8 cellular contexts compared by ENCODE assay signal in the genomic region with DNA sequence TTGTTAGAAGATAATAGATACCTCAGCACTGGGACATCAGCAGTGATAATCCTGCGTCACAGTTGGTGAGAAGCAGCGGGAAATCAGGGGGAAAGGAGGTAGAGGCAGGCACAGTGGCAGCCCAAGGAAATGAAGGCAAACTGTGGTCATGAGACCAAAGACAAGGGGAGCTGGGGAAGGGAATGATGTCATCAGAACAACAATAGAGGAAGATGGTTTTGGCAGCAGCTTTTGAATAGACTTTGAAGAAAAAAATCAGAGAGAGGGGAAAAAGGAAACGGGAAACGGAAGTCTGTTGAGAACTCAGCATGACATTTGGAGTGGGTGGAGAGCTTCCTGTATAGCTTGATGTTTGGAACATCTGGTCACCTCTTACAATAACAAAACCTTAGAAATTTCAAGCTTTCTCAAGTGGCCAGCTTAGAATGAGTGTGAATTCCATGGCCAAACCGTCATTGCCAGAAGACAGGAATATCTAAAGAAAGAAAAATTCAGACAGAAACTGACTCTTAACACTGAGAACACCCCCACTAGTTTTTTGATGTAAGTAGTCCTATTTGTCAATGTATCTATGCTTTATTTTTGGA. TPM values are rescaled to one million over a fixed set of nuclear protein-coding genes. Genes with fewer than 3 reads are reported as not detected.
DNase-seq lines count a peak whose midpoint lies in the region; ATAC-seq and TF ChIP-seq lines count a peak whose summit lies in the region.

No MANE protein-coding gene starts in this region.

- no peak overlapping the region for H2AFZ ChIP-seq in hepatocyte

- no peaks in the 10 kb centered on the region for H4K20me1 ChIP-seq in hepatocyte (ENCODE audit: insufficient read depth, poor library complexity, severe bottlenecking)

- H3K36me3 ChIP-seq in body of pancreas (replicated peaks in 1 of 2; ENCODE audit: insufficient read depth in 1 of 2, low read depth in 2 of 2) (no peaks in the 10 kb centered on the region), mucosa of descending colon (ENCODE audit: low read depth) (no peaks in the 10 kb centered on the region), hepatocyte (replicated peaks; ENCODE audit: insufficient read depth, low read depth) (no peaks in the 10 kb centered on the region)

- TF ChIP-seq CTCF in body of pancreas (IDR thresholded peaks at IDR 0.05) = no peak
- TF ChIP-seq CTCF in mucosa of descending colon (IDR thresholded peaks at IDR 0.05) = no peak
- TF ChIP-seq CTCF in hepatocyte (IDR thresholded peaks at IDR 0.05; ENCODE audit: poor library complexity) = no peak

- DNase-seq in activated T-cell treated with anti-CD3 and anti-CD28 coated beads, Interleukin-2, amount 50 U/mL, for 1 hour = peak; percentile 50
- DNase-seq in activated T-cell treated with anti-CD3 and anti-CD28 coated beads for 4 hours (no peak), NCI-H226 (peak; percentile 26), body of pancreas (no peak), mucosa of descending colon (no peak), hepatocyte (ENCODE audit: low spot score) (no peak), middle frontal gyrus (ENCODE audit: extremely low spot score, low spot score) (no peak)

- no peaks in the 10 kb centered on the region for H3K79me2 ChIP-seq in hepatocyte

- H3K27me3 ChIP-seq in body of pancreas = no peaks in the 10 kb centered on the region
- no peaks in the 10 kb centered on the region for H3K27me3 ChIP-seq in hepatocyte

- H3K9me3 ChIP-seq in body of pancreas = no peaks in the 10 kb centered on the region
- H3K9me3 ChIP-seq in mucosa of descending colon = no peaks in the 10 kb centered on the region
- H3K9me3 ChIP-seq in hepatocyte (ENCODE audit: low read depth) = no peaks in the 10 kb centered on the region

- no peaks in the 10 kb centered on the region for H3K9me2 ChIP-seq in hepatocyte (replicated peaks; ENCODE audit: insufficient read depth)

- ATAC-seq in HG02610 (IDR thresholded peaks at IDR 0.05; ENCODE audit: unreplicated experiment) (peak; percentile 50), body of pancreas (peak; percentile 35), mucosa of descending colon (peak; percentile 22)

- H3K4me1 ChIP-seq in body of pancreas (no peaks in the 10 kb centered on the region), mucosa of descending colon (ENCODE audit: low read depth) (peaks cover 6% of the 10 kb centered on the region), hepatocyte (ENCODE audit: insufficient read depth) (no peaks in the 10 kb centered on the region)

- WGBS in body of pancreas, 2 donors = 27 to 37% methylated on average over 5 of the region's 5 CpGs
- WGBS in hepatocyte (ENCODE audit: low lambda C conversion rate, missing lambda C conversion rate) = 40% methylated on average over 5 of the region's 5 CpGs

- H3K4me2 ChIP-seq in hepatocyte = no peak overlapping the region

- TF ChIP-seq POLR2A in body of pancreas (IDR thresholded peaks at IDR 0.05) = no peak

- H3K4me3 ChIP-seq in body of pancreas = no peak overlapping the region
- no peak overlapping the region for H3K4me3 ChIP-seq in mucosa of descending colon
- H3K4me3 ChIP-seq in hepatocyte = no peak overlapping the region

- intact Hi-C loops in body of pancreas (cut with DNase I) = loop anchor here (5.0 to 10.0 kb wide), 2 partner anchors 88 to 206 kb away; no protein-coding TSS in a partner anchor
- intact Hi-C loops in mucosa of descending colon (cut with DNase I, micrococcal nuclease) = loop anchor here (10.0 kb wide), 1 partner anchor 206 kb away; no protein-coding TSS in a partner anchor

- no peak overlapping the region for H3K27ac ChIP-seq in body of pancreas
- H3K27ac ChIP-seq in hepatocyte = no peak overlapping the region

RNA-seq across cellular contexts. Expression of a gene that starts 18.4 kb away (rescaled TPM):
- total RNA-seq in body of pancreas = 10 to 100 TPM; 50.4 to 51.4 TPM
- 10 to 100 TPM; 48.2 to 63.2 (median 52.2) TPM for total RNA-seq in mucosa of descending colon
- 108 and 111 TPM in 2 replicates for total RNA-seq in hepatocyte
- 18.4 and 25.2 TPM in 2 replicates for polyA plus RNA-seq in hepatocyte

Comparison
In these comparisons a context has a peak if more than half of its experiments do, and no peak if none do; other contexts are left out.
1. DNase-seq: peak in activated T-cell treated with anti-CD3 and anti-CD28 coated beads, Interleukin-2, amount 50 U/mL, for 1 hour (single experiment) and NCI-H226 (single experiment); none in activated T-cell treated with anti-CD3 and anti-CD28 coated beads for 4 hours (single experiment), body of pancreas (0 of 4), mucosa of descending colon (0 of 3), hepatocyte (single experiment) and middle frontal gyrus (single experiment).
2. Peak in every context shown above with its lines, with median percentiles within 50 percentile points of each other: ATAC-seq.